ENCODE assay signal across 27 cellular contexts in the genomic region with DNA sequence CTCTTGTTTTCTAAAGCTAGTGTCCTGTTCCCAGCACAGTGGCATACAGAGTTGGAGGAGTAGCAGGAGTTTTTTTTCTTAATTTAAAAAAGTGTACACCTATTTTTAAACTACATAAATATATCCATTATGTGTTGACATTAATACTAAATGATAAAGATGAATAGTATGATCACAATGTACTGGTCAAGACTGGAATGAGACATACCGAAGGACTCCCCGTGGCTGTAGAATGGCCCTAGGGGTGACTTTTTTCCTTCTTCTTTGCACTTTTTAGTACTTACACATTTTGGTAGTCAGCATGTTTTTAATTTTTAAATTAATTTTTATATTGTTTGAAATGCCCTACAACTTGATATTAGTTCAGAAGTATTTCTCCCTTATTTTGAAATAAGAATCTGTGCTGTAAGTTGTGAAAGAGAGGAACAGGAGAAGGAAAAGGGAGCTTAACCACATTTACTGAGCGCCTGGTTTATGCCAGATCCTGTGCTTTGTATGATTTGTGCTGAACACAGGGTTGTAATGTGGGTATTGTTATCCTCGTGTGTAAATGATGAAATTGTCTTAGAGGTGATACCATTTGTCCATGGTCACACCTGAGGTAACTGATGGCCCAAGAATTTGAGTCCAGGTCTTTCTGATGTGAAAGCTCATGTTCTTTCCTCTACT.
"Had no signal": no experiment of that assay in that cellular context is flagged by ENCODE, and none has a peak within 500 bp of the region (broad histone marks: within the 10 kb centered on the region; RNA-seq: fewer than 3 reads in every experiment).

No MANE protein-coding gene starts in this region.

- H3K36me3 ChIP-seq: breast epithelium, gastrocnemius medialis, right atrium auricular region, spleen had no signal

- DNase-seq: activated CD4-positive, alpha-beta T cell treated with anti-CD3 and anti-CD28 coated beads for 4 hours; activated CD4-positive, alpha-beta T cell treated with anti-CD3 and anti-CD28 coated beads, Interleukin-2, amount 50 U/mL, for 4 hours; activated effector memory CD4-positive, alpha-beta T cell treated with anti-CD3 and anti-CD28 coated beads, Interleukin-2, amount 50 U/mL, for 16 hours; activated naive CD4-positive, alpha-beta T cell treated with anti-CD3 and anti-CD28 coated beads for 36 hours; activated naive CD8-positive, alpha-beta T cell treated with anti-CD3 and anti-CD28 coated beads, Interleukin-2, amount 10 ng/mL, durations not matched to agents 7 days and 5 days; activated T-cell treated with anti-CD3 and anti-CD28 coated beads for 4 hours; amniotic stem cell; central memory CD4-positive, alpha-beta T cell; dermis blood vessel endothelial cell; effector CD4-positive, alpha-beta T cell; gastrocnemius medialis; hippocampal formation; kidney; left colon; naive thymus-derived CD8-positive, alpha-beta T cell; nucleus accumbens; spleen; stimulated activated naive CD4-positive, alpha-beta T cell; T-helper 9 cell had no signal

- H3K4me3 ChIP-seq: breast epithelium, gastrocnemius medialis, right atrium auricular region, spleen, tibial nerve had no signal

- FAIRE-seq: astrocyte, colon, kidney, TTC549 had no signal

- H3K27me3 ChIP-seq: breast epithelium, gastrocnemius medialis, right atrium auricular region, spleen, tibial nerve had no signal

- H3K27ac ChIP-seq: breast epithelium, gastrocnemius medialis, parathyroid adenoma, right atrium auricular region, spleen, tibial nerve, VCaP had no signal
